Comparison of ENCODE assay signal across 9 cellular contexts in genomic region chr4:33060873-33061542, GRCh38.
DNase-seq lines count a peak whose midpoint lies in the region; ATAC-seq and TF ChIP-seq lines count a peak whose summit lies in the region.
"Had no signal": no experiment of that assay in that cellular context is flagged by ENCODE, and none has a peak within 500 bp of the region (broad histone marks: within the 10 kb centered on the region; RNA-seq: fewer than 3 reads in every experiment).

No MANE protein-coding gene starts in this region.

- H3K9me3 ChIP-seq in DOHH2 (ENCODE audit: control insufficient read depth, insufficient read depth, low read length), result no peaks in the 10 kb centered on the region
- H3K9me3 ChIP-seq in GM23248 (ENCODE audit: low read depth), result no peaks in the 10 kb centered on the region
- no peaks in the 10 kb centered on the region for H3K9me3 ChIP-seq in tibial nerve

- H3K79me2 ChIP-seq in DOHH2 (ENCODE audit: control insufficient read depth, low read length), result no peaks in the 10 kb centered on the region
- no peaks in the 10 kb centered on the region for H3K79me2 ChIP-seq in GM23248 (ENCODE audit: insufficient read depth)

- H3K9me3 Mint-ChIP-seq in WTC11, result no peaks in the 10 kb centered on the region
- H3K9me3 Mint-ChIP-seq: T-helper 1 cell treated with Interleukin-12 subunit alpha and Interleukin-12 subunit beta and Interleukin-4 antibody, amounts not matched to agents 30 μg/mL and 1 μg/mL, for 36 hours had no signal

- no peak overlapping the region for H3K9ac ChIP-seq in GM23248

- H4K20me1 ChIP-seq in DOHH2 (ENCODE audit: control insufficient read depth, insufficient read depth, low read depth, low read length) (no peaks in the 10 kb centered on the region), GM23248 (ENCODE audit: insufficient read depth) (no peaks in the 10 kb centered on the region)

- H3K36me3 Mint-ChIP-seq in WTC11, result no peaks in the 10 kb centered on the region

- 51 to 54% methylated on average over 11 of the region's 11 CpGs for WGBS in GM23248 (ENCODE audit: low coverage in 1 of 2, low lambda C conversion rate in 2 of 2, missing lambda C conversion rate in 2 of 2), 2 experiments
- WGBS in tibial nerve, 2 donors, result 45 to 48% methylated on average over 11 of the region's 11 CpGs

- H3K4me1 Mint-ChIP-seq in WTC11, result peaks cover 16% of the 10 kb centered on the region

- H3K4me2 ChIP-seq in DOHH2 (ENCODE audit: low read length) (no peak overlapping the region), GM23248 (ENCODE audit: unreplicated experiment) (no peak overlapping the region)

- POLR2A ChIA-PET in WTC11 (lab: Charles Lee), result no interaction called here

- H3K27ac Mint-ChIP-seq in WTC11, result no peak overlapping the region
- H3K27ac Mint-ChIP-seq: T-helper 1 cell treated with Interleukin-12 subunit alpha and Interleukin-12 subunit beta and Interleukin-4 antibody, amounts not matched to agents 30 μg/mL and 1 μg/mL, for 36 hours had no signal

- H2AFZ ChIP-seq in GM23248, result no peak overlapping the region

- no peak overlapping the region for H3K4me3 Mint-ChIP-seq in WTC11
- H3K4me3 Mint-ChIP-seq: T-helper 1 cell treated with Interleukin-12 subunit alpha and Interleukin-12 subunit beta and Interleukin-4 antibody, amounts not matched to agents 30 μg/mL and 1 μg/mL, for 36 hours had no signal

- no peak for TF ChIP-seq EP300 in tibial nerve (IDR thresholded peaks at IDR 0.05)

- no peak for TF ChIP-seq POLR2A in tibial nerve (IDR thresholded peaks at IDR 0.05)

- in situ Hi-C loops in GM23248 (cut with MboI), result no loop called here

- H3K9me2 ChIP-seq in DOHH2 (replicated peaks; ENCODE audit: control insufficient read depth, low read length), result no peaks in the 10 kb centered on the region; the same call in 1 of the 2 replicates
- no peaks in the 10 kb centered on the region; the same call in 1 of the 2 replicates for H3K9me2 ChIP-seq in GM23248 (ENCODE audit: insufficient read depth)

- H3K27me3 Mint-ChIP-seq in WTC11 (ENCODE audit: low read depth), result no peaks in the 10 kb centered on the region

- H3K4me1 ChIP-seq in DOHH2 (ENCODE audit: control insufficient read depth, low read length), result no peaks in the 10 kb centered on the region
- H3K4me1 ChIP-seq in GM23248 (ENCODE audit: insufficient read depth), result peaks cover 37% of the 10 kb centered on the region
- peaks cover 0 to 18% (median 0%) of the 10 kb centered on the region in 4 donors for H3K4me1 ChIP-seq in tibial nerve

- peak; percentile 77 for TF ChIP-seq CTCF in DOHH2 (IDR thresholded peaks at IDR 0.05; ENCODE audit: low read depth, low read length, poor library complexity, severe bottlenecking)
- TF ChIP-seq CTCF in WTC11 (IDR thresholded peaks at IDR 0.05), result peak; percentile 74
- TF ChIP-seq CTCF in tibial nerve (IDR thresholded peaks at IDR 0.05), result peak; percentile 59 to 72 (median 62)
- no peak for TF ChIP-seq CTCF in omental fat pad (IDR thresholded peaks at IDR 0.05)

- H3K27ac ChIP-seq in DOHH2 (ENCODE audit: low read depth, low read length), result no peak overlapping the region
- no peak overlapping the region for H3K27ac ChIP-seq in GM23248
- H3K27ac ChIP-seq in tibial nerve, result no peak overlapping the region

- H3K27me3 ChIP-seq in DOHH2 (ENCODE audit: control insufficient read depth, low read length) (no peaks in the 10 kb centered on the region), GM23248 (replicated peaks; ENCODE audit: insufficient read depth) (no peaks in the 10 kb centered on the region), tibial nerve (no peaks in the 10 kb centered on the region)

- H3F3A ChIP-seq in DOHH2 (ENCODE audit: control insufficient read depth, insufficient read depth), result no peaks in the 10 kb centered on the region
- peaks cover 17% of the 10 kb centered on the region for H3F3A ChIP-seq in GM23248 (ENCODE audit: insufficient read depth)

- H3K4me3 ChIP-seq in DOHH2 (ENCODE audit: low read length) (no peak overlapping the region), GM23248 (no peak overlapping the region), tibial nerve (no peak overlapping the region)

- ATAC-seq in WTC11 (peak; percentile 100), omental fat pad (ENCODE audit: low FRiP score) (no peak), HG03469 (IDR thresholded peaks at IDR 0.05; ENCODE audit: unreplicated experiment) (no peak)

- DNase-seq in GM23248 (peak; percentile 74), NCI-H1092 treated with DMSO at 0.1 percent for 48 hours (lab: John Stamatoyannopoulos, UW) (peak; percentile 27), WTC11 (ENCODE audit: low spot score) (peak; percentile 66), iPS-NIHi7 (ENCODE audit: extremely low spot score) (peak; percentile 23), tibial nerve (ENCODE audit: low spot score in 2 of 2) (peak in 1 of 2 donors; percentile 28), omental fat pad (ENCODE audit: low spot score) (no peak)

- H3K36me3 ChIP-seq in DOHH2 (ENCODE audit: control insufficient read depth, low read length), result no peaks in the 10 kb centered on the region
- no peaks in the 10 kb centered on the region for H3K36me3 ChIP-seq in GM23248 (ENCODE audit: low read depth)
- H3K36me3 ChIP-seq in tibial nerve, result no peaks in the 10 kb centered on the region

- CTCF ChIA-PET in WTC11 (lab: Charles Lee), result interaction anchor here (0.6 to 1.3 kb wide), 13 partner anchors 10 to 184 kb away, joined by 3 to 10 read pairs (median 3); no protein-coding TSS in a partner anchor

TF ChIP-seq in WTC11, 78 proteins besides CTCF, POLR2A, EP300 and RAD21 (continues in another document):
- TF ChIP-seq NFATC4 (CRISPR knock-in tag; IDR thresholded peaks at IDR 0.05) (no peak), ATF1 (CRISPR knock-in tag; IDR thresholded peaks at IDR 0.05) (no peak), RELA (CRISPR knock-in tag; IDR thresholded peaks at IDR 0.05; ENCODE audit: borderline replicate concordance) (no peak), NR1H2 (CRISPR knock-in tag; IDR thresholded peaks at IDR 0.05) (no peak), MAX (CRISPR knock-in tag; IDR thresholded peaks at IDR 0.05) (no peak), JUN (CRISPR knock-in tag; IDR thresholded peaks at IDR 0.05) (no peak), MXD4 (CRISPR knock-in tag; IDR thresholded peaks at IDR 0.05; ENCODE audit: borderline replicate concordance) (no peak)
- TF ChIP-seq, protein P1, sequence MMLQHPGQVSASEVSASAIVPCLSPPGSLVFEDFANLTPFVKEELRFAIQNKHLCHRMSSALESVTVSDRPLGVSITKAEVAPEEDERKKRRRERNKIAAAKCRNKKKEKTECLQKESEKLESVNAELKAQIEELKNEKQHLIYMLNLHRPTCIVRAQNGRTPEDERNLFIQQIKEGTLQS (CRISPR knock-in tag; conservative IDR thresholded peaks at IDR 0.05), result no peak
- TF ChIP-seq, protein P2, sequence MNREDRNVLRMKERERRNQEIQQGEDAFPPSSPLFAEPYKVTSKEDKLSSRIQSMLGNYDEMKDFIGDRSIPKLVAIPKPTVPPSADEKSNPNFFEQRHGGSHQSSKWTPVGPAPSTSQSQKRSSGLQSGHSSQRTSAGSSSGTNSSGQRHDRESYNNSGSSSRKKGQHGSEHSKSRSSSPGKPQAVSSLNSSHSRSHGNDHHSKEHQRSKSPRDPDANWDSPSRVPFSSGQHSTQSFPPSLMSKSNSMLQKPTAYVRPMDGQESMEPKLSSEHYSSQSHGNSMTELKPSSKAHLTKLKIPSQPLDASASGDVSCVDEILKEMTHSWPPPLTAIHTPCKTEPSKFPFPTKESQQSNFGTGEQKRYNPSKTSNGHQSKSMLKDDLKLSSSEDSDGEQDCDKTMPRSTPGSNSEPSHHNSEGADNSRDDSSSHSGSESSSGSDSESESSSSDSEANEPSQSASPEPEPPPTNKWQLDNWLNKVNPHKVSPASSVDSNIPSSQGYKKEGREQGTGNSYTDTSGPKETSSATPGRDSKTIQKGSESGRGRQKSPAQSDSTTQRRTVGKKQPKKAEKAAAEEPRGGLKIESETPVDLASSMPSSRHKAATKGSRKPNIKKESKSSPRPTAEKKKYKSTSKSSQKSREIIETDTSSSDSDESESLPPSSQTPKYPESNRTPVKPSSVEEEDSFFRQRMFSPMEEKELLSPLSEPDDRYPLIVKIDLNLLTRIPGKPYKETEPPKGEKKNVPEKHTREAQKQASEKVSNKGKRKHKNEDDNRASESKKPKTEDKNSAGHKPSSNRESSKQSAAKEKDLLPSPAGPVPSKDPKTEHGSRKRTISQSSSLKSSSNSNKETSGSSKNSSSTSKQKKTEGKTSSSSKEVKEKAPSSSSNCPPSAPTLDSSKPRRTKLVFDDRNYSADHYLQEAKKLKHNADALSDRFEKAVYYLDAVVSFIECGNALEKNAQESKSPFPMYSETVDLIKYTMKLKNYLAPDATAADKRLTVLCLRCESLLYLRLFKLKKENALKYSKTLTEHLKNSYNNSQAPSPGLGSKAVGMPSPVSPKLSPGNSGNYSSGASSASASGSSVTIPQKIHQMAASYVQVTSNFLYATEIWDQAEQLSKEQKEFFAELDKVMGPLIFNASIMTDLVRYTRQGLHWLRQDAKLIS (CRISPR knock-in tag; IDR thresholded peaks at IDR 0.05; ENCODE audit: borderline replicate concordance), result no peak
- TF ChIP-seq, protein P3, sequence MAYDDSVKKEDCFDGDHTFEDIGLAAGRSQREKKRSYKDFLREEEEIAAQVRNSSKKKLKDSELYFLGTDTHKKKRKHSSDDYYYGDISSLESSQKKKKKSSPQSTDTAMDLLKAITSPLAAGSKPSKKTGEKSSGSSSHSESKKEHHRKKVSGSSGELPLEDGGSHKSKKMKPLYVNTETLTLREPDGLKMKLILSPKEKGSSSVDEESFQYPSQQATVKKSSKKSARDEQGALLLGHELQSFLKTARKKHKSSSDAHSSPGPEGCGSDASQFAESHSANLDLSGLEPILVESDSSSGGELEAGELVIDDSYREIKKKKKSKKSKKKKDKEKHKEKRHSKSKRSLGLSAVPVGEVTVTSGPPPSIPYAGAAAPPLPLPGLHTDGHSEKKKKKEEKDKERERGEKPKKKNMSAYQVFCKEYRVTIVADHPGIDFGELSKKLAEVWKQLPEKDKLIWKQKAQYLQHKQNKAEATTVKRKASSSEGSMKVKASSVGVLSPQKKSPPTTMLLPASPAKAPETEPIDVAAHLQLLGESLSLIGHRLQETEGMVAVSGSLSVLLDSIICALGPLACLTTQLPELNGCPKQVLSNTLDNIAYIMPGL (CRISPR knock-in tag; IDR thresholded peaks at IDR 0.05), result no peak

Comparison
In these comparisons a context has a peak if more than half of its experiments do, and no peak if none do; other contexts are left out.
1. CTCF ChIP-seq: peak in DOHH2 (single experiment), WTC11 (single experiment) and tibial nerve (5 of 5); none in omental fat pad (0 of 3).